Comparison of ENCODE assay signal across 12 cellular contexts in genomic region chr20:54980321-54980960, GRCh38.
DNase-seq lines count a peak whose midpoint lies in the region; ATAC-seq and TF ChIP-seq lines count a peak whose summit lies in the region.
"Had no signal": no experiment of that assay in that cellular context is flagged by ENCODE, and none has a peak within 500 bp of the region (broad histone marks: within the 10 kb centered on the region; RNA-seq: fewer than 3 reads in every experiment).

No MANE protein-coding gene starts in this region.

- no peak for TF ChIP-seq EP300 in esophagus muscularis mucosa (IDR thresholded peaks at IDR 0.05)

- H3K4me1 Mint-ChIP-seq in MCF 10A (ENCODE audit: insufficient read depth, unreplicated experiment) = no peaks in the 10 kb centered on the region
- H3K4me1 Mint-ChIP-seq in activated naive CD8-positive, alpha-beta T cell treated with anti-CD3 and anti-CD28 coated beads, Interleukin-2, amount 50 U/mL, for 24 hours = no peaks in the 10 kb centered on the region

- no peaks in the 10 kb centered on the region for H3K36me3 ChIP-seq in breast epithelium
- no peaks in the 10 kb centered on the region for H3K36me3 ChIP-seq in esophagus muscularis mucosa
- H3K36me3 ChIP-seq in upper lobe of right lung = no peaks in the 10 kb centered on the region
- H3K36me3 ChIP-seq: BLaER1 had no signal

- H3K9me3 ChIP-seq in breast epithelium (no peaks in the 10 kb centered on the region), esophagus muscularis mucosa (no peaks in the 10 kb centered on the region), upper lobe of right lung (no peaks in the 10 kb centered on the region)
- H3K9me3 ChIP-seq: BLaER1 had no signal

- no peaks in the 10 kb centered on the region for H3K36me3 Mint-ChIP-seq in MCF 10A (ENCODE audit: insufficient read depth, unreplicated experiment)
- H3K36me3 Mint-ChIP-seq in activated naive CD8-positive, alpha-beta T cell treated with anti-CD3 and anti-CD28 coated beads, Interleukin-2, amount 50 U/mL, for 24 hours (ENCODE audit: low read depth) = no peaks in the 10 kb centered on the region

- H3K27ac ChIP-seq in breast epithelium (no peak overlapping the region), esophagus muscularis mucosa (replicated peaks in 1 of 4) (no peak overlapping the region), upper lobe of right lung (no peak overlapping the region)
- H3K27ac ChIP-seq: BLaER1 had no signal

- no peak overlapping the region for H3K4me3 ChIP-seq in breast epithelium
- no peak overlapping the region for H3K4me3 ChIP-seq in esophagus muscularis mucosa
- H3K4me3 ChIP-seq in upper lobe of right lung = no peak overlapping the region
- H3K4me3 ChIP-seq: BLaER1 had no signal

- POLR2A ChIA-PET in MCF 10A (lab: Yijun Ruan, JAX) = no interaction called here

- no peak for ATAC-seq in upper lobe of right lung
- ATAC-seq in activated naive CD8-positive, alpha-beta T cell treated with anti-CD3 and anti-CD28 coated beads, Interleukin-2, amount 50 U/mL, for 24 hours = no peak
- ATAC-seq in GM21360 (IDR thresholded peaks at IDR 0.05; ENCODE audit: unreplicated experiment) = no peak

- no peaks in the 10 kb centered on the region for H3K27me3 Mint-ChIP-seq in MCF 10A (ENCODE audit: insufficient read depth, unreplicated experiment)
- no peaks in the 10 kb centered on the region for H3K27me3 Mint-ChIP-seq in activated naive CD8-positive, alpha-beta T cell treated with anti-CD3 and anti-CD28 coated beads, Interleukin-2, amount 50 U/mL, for 24 hours
- H3K27me3 Mint-ChIP-seq: dendritic cell treated with granulocyte-macrophage colony-stimulating factor and Interleukin-4, amounts not matched to agents 40 ng/mL and 50 ng/mL, for 4 days had no signal

- intact Hi-C loops in MCF 10A (cut with micrococcal nuclease) = loop anchor here (2.0 kb wide), 1 partner anchor 1190 kb away; no protein-coding TSS in a partner anchor
- intact Hi-C loops in breast epithelium (cut with DNase I; ENCODE audit: low total_unique reads) = no loop called here
- intact Hi-C loops in esophagus muscularis mucosa (cut with DNase I) = no loop called here
- intact Hi-C loops in upper lobe of right lung (cut with DNase I) = no loop called here

- peak; percentile 35 for TF ChIP-seq CTCF in MCF 10A (IDR thresholded peaks at IDR 0.05; ENCODE audit: unreplicated experiment)
- no peak for TF ChIP-seq CTCF in breast epithelium (IDR thresholded peaks at IDR 0.05)
- peak; percentile 15 to 33 (median 20) for TF ChIP-seq CTCF in esophagus muscularis mucosa (IDR thresholded peaks at IDR 0.05)
- peak; percentile 28 for TF ChIP-seq CTCF in upper lobe of right lung (IDR thresholded peaks at IDR 0.05)

- CTCF ChIA-PET in MCF 10A (lab: Yijun Ruan, JAX) = interaction anchor here (0.5 to 2.9 kb wide), 23 partner anchors 9 to 1223 kb away, joined by 3 to 22 read pairs (median 3); no protein-coding TSS in a partner anchor

- BruUV-seq in MCF 10A (replicated peaks; lab: Mats Ljungman, UMichigan) = no TSS peak

- WGBS in esophagus muscularis mucosa = 58% methylated on average over 2 of the region's 2 CpGs

- H3K4me3 Mint-ChIP-seq in MCF 10A (ENCODE audit: unreplicated experiment) = no peak overlapping the region
- H3K4me3 Mint-ChIP-seq in activated naive CD8-positive, alpha-beta T cell treated with anti-CD3 and anti-CD28 coated beads, Interleukin-2, amount 50 U/mL, for 24 hours = no peak overlapping the region
- H3K4me3 Mint-ChIP-seq: dendritic cell treated with granulocyte-macrophage colony-stimulating factor and Interleukin-4, amounts not matched to agents 40 ng/mL and 50 ng/mL, for 4 days had no signal

- DNase-seq in MCF 10A (ENCODE audit: unreplicated experiment) = no peak
- DNase-seq in breast epithelium (ENCODE audit: low spot score in 2 of 2) = no peak
- DNase-seq in NCI-H748 (lab: John Stamatoyannopoulos, UW; ENCODE audit: unreplicated experiment) = peak; percentile 60
- no peak for DNase-seq in esophagus muscularis mucosa (ENCODE audit: extremely low spot score)
- no peak for DNase-seq in upper lobe of right lung
- DNase-seq in activated CD8-positive, alpha-beta memory T cell treated with anti-CD3 and anti-CD28 coated beads, Interleukin-2, amount 50 U/mL, for 4 hours = no peak
- DNase-seq in activated naive CD8-positive, alpha-beta T cell treated with anti-CD3 and anti-CD28 coated beads, Interleukin-2, amount 50 U/mL, for 24 hours = no peak
- DNase-seq: activated CD4-positive, alpha-beta T cell treated with anti-CD3 and anti-CD28 coated beads, Interleukin-2, amount 50 U/mL, for 4 hours; NCI-H1048 had no signal

- no peaks in the 10 kb centered on the region for H3K9me3 Mint-ChIP-seq in MCF 10A (ENCODE audit: unreplicated experiment)
- H3K9me3 Mint-ChIP-seq in activated naive CD8-positive, alpha-beta T cell treated with anti-CD3 and anti-CD28 coated beads, Interleukin-2, amount 50 U/mL, for 24 hours = no peaks in the 10 kb centered on the region
- H3K9me3 Mint-ChIP-seq: dendritic cell treated with granulocyte-macrophage colony-stimulating factor and Interleukin-4, amounts not matched to agents 40 ng/mL and 50 ng/mL, for 4 days had no signal

- no peaks in the 10 kb centered on the region for H3K27me3 ChIP-seq in breast epithelium
- H3K27me3 ChIP-seq in esophagus muscularis mucosa = no peaks in the 10 kb centered on the region
- H3K27me3 ChIP-seq in upper lobe of right lung = no peaks in the 10 kb centered on the region
- H3K27me3 ChIP-seq: BLaER1 had no signal

- TF ChIP-seq POLR2A in breast epithelium (IDR thresholded peaks at IDR 0.05) (no peak), esophagus muscularis mucosa (IDR thresholded peaks at IDR 0.05; ENCODE audit: low read depth) (no peak)

- H3K27ac Mint-ChIP-seq in MCF 10A (ENCODE audit: low read depth, unreplicated experiment) = no peak overlapping the region
- H3K27ac Mint-ChIP-seq in activated naive CD8-positive, alpha-beta T cell treated with anti-CD3 and anti-CD28 coated beads, Interleukin-2, amount 50 U/mL, for 24 hours = no peak overlapping the region
- H3K27ac Mint-ChIP-seq: dendritic cell treated with granulocyte-macrophage colony-stimulating factor and Interleukin-4, amounts not matched to agents 40 ng/mL and 50 ng/mL, for 4 days had no signal

- H3K4me1 ChIP-seq in breast epithelium = no peaks in the 10 kb centered on the region
- no peaks in the 10 kb centered on the region for H3K4me1 ChIP-seq in esophagus muscularis mucosa
- no peaks in the 10 kb centered on the region for H3K4me1 ChIP-seq in upper lobe of right lung
- H3K4me1 ChIP-seq: BLaER1 had no signal

Comparison
In these comparisons a context has a peak if more than half of its experiments do, and no peak if none do; other contexts are left out.
1. CTCF ChIP-seq: peak in MCF 10A (single experiment), esophagus muscularis mucosa (3 of 3) and upper lobe of right lung (single experiment); none in breast epithelium (0 of 3).